13 cellular contexts compared by ENCODE assay signal in the genomic region with DNA sequence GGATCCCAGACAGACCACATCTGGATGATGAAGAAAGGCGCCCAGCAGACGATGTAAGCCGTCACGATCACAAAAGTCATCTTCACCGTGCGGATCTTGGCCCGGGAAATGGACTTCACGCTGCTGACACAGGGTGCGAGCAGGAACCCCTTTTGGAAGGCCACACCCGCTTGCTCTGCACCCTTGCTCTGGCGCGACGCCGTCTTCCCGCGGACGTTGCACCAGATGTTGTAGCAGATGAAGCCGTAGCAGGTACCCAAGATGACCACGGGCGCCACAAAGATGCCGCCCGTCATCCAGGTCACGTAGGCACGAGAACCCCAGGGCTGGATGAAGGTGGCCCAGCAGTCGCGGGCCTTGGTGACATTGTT. TPM values are rescaled to one million over a fixed set of nuclear protein-coding genes. Genes with fewer than 3 reads are reported as not detected.
DNase-seq lines count a peak whose midpoint lies in the region; ATAC-seq and TF ChIP-seq lines count a peak whose summit lies in the region.
"Had no signal": no experiment of that assay in that cellular context is flagged by ENCODE, and none has a peak within 500 bp of the region (broad histone marks: within the 10 kb centered on the region; RNA-seq: fewer than 3 reads in every experiment).

No MANE protein-coding gene starts in this region.

- H3K4me3 Mint-ChIP-seq in activated T-helper 1 cell treated with anti-CD3 and anti-CD28 coated beads, Interleukin-12 subunit alpha, Interleukin-12 subunit beta, Interleukin-2, Interleukin-4 antibody, amounts not matched to agents 30 ng/mL and 10 ng/mL and 1 ng/mL, durations not matched to agents 14 hours and 24 hours and 36 hours: peak overlapping the region; percentile 23
- peak overlapping the region; percentile 58 for H3K4me3 Mint-ChIP-seq in progenitor cell of endocrine pancreas (ENCODE audit: low read depth)

- no peak overlapping the region for H2AFZ ChIP-seq in MM.1S (ENCODE audit: low read length)

- DNase-seq in activated T-helper 1 cell treated with anti-CD3 and anti-CD28 coated beads, Interleukin-12 subunit alpha, Interleukin-12 subunit beta, Interleukin-2, Interleukin-4 antibody, amounts not matched to agents 30 ng/mL and 10 ng/mL and 1 ng/mL, durations not matched to agents 14 hours and 24 hours and 36 hours (ENCODE audit: low spot score): no peak
- DNase-seq in iPS DF 6.9 (ENCODE audit: low read depth, low spot score) (no peak), progenitor cell of endocrine pancreas (ENCODE audit: low spot score, unreplicated experiment) (no peak), T-helper 1 cell (no peak), MM.1S (no peak)
- DNase-seq: NCI-H2081, PC-3, T1000 had no signal

- H3K27ac Mint-ChIP-seq in activated T-helper 1 cell treated with anti-CD3 and anti-CD28 coated beads, Interleukin-12 subunit alpha, Interleukin-12 subunit beta, Interleukin-2, Interleukin-4 antibody, amounts not matched to agents 30 ng/mL and 10 ng/mL and 1 ng/mL, durations not matched to agents 14 hours and 24 hours and 36 hours: peak overlapping the region; percentile 83
- H3K27ac Mint-ChIP-seq in progenitor cell of endocrine pancreas: no peak overlapping the region

- WGBS in iPS DF 6.9 (ENCODE audit: insufficient coverage, insufficient read length): no CpG with 5 or more reads among the region's 26 CpGs

- H3F3A ChIP-seq in MM.1S (ENCODE audit: insufficient read depth, low read length): no peaks in the 10 kb centered on the region

- H3K4me2 ChIP-seq in MM.1S (ENCODE audit: low read depth, low read length): no peak overlapping the region
- H3K4me2 ChIP-seq: KMS-11 had no signal

- intact Hi-C loops in activated T-helper 1 cell treated with anti-CD3 and anti-CD28 coated beads, Interleukin-12 subunit alpha, Interleukin-12 subunit beta, Interleukin-2, Interleukin-4 antibody, amounts not matched to agents 30 ng/mL and 10 ng/mL and 1 ng/mL, durations not matched to agents 14 hours and 24 hours and 36 hours (cut with micrococcal nuclease): loop anchor here (5.0 kb wide), 1 partner anchor 218 kb away; no protein-coding TSS in a partner anchor

- no peaks in the 10 kb centered on the region for H3K79me2 ChIP-seq in MM.1S (ENCODE audit: low read length)

- no peaks in the 10 kb centered on the region for H3K9me3 Mint-ChIP-seq in activated T-helper 1 cell treated with anti-CD3 and anti-CD28 coated beads, Interleukin-12 subunit alpha, Interleukin-12 subunit beta, Interleukin-2, Interleukin-4 antibody, amounts not matched to agents 30 ng/mL and 10 ng/mL and 1 ng/mL, durations not matched to agents 14 hours and 24 hours and 36 hours
- H3K9me3 Mint-ChIP-seq in progenitor cell of endocrine pancreas (ENCODE audit: low read depth): peaks cover 8% of the 10 kb centered on the region

- H3K27me3 Mint-ChIP-seq in activated T-helper 1 cell treated with anti-CD3 and anti-CD28 coated beads, Interleukin-12 subunit alpha, Interleukin-12 subunit beta, Interleukin-2, Interleukin-4 antibody, amounts not matched to agents 30 ng/mL and 10 ng/mL and 1 ng/mL, durations not matched to agents 14 hours and 24 hours and 36 hours (ENCODE audit: insufficient read depth): peaks cover 52% of the 10 kb centered on the region
- H3K27me3 Mint-ChIP-seq in progenitor cell of endocrine pancreas: peaks cover 86% of the 10 kb centered on the region

- ATAC-seq in HG03442 (IDR thresholded peaks at IDR 0.05; ENCODE audit: unreplicated experiment) (no peak), GM19023 (IDR thresholded peaks at IDR 0.05; ENCODE audit: unreplicated experiment) (no peak)
- ATAC-seq: PC-3 had no signal

- H3K9ac ChIP-seq in ES-I3 (ENCODE audit: low read depth, low read length) (peak overlapping the region; percentile 64; the same call in 1 of the 2 replicates), MM.1S (ENCODE audit: low read length) (no peak overlapping the region)
- H3K9ac ChIP-seq: KMS-11 had no signal

- H3K4me1 ChIP-seq in ES-I3 (ENCODE audit: insufficient read depth, low read length) (no peaks in the 10 kb centered on the region; the same call in 1 of the 2 replicates), iPS DF 6.9 (ENCODE audit: control insufficient read depth, insufficient read depth, low read length) (peaks cover 6% of the 10 kb centered on the region; the same call in 1 of the 2 replicates), MM.1S (ENCODE audit: low read length) (no peaks in the 10 kb centered on the region)

- H4K20me1 ChIP-seq in MM.1S (ENCODE audit: insufficient read depth, low read length): no peaks in the 10 kb centered on the region

- H3K4me3 ChIP-seq in iPS DF 6.9 (ENCODE audit: low read length) (peak overlapping the region; percentile 45; the same call in 1 of the 2 replicates), MM.1S (ENCODE audit: low read length) (no peak overlapping the region)

- no peaks in the 10 kb centered on the region for H3K36me3 ChIP-seq in ES-I3 (ENCODE audit: insufficient read depth, low read length)
- H3K36me3 ChIP-seq in iPS DF 6.9 (ENCODE audit: control insufficient read depth, insufficient read depth, low read length): no peaks in the 10 kb centered on the region
- H3K36me3 ChIP-seq in MM.1S (replicated peaks; ENCODE audit: insufficient read depth, low read length): no peaks in the 10 kb centered on the region

- H3K36me3 Mint-ChIP-seq in activated T-helper 1 cell treated with anti-CD3 and anti-CD28 coated beads, Interleukin-12 subunit alpha, Interleukin-12 subunit beta, Interleukin-2, Interleukin-4 antibody, amounts not matched to agents 30 ng/mL and 10 ng/mL and 1 ng/mL, durations not matched to agents 14 hours and 24 hours and 36 hours (ENCODE audit: low read depth): peaks cover 4% of the 10 kb centered on the region
- no peaks in the 10 kb centered on the region for H3K36me3 Mint-ChIP-seq in progenitor cell of endocrine pancreas (ENCODE audit: insufficient read depth)

- H3K9me2 ChIP-seq in MM.1S (replicated peaks; ENCODE audit: insufficient read depth, low read length): no peaks in the 10 kb centered on the region

- H3K4me1 Mint-ChIP-seq in activated T-helper 1 cell treated with anti-CD3 and anti-CD28 coated beads, Interleukin-12 subunit alpha, Interleukin-12 subunit beta, Interleukin-2, Interleukin-4 antibody, amounts not matched to agents 30 ng/mL and 10 ng/mL and 1 ng/mL, durations not matched to agents 14 hours and 24 hours and 36 hours (ENCODE audit: low read depth): no peaks in the 10 kb centered on the region
- H3K4me1 Mint-ChIP-seq in progenitor cell of endocrine pancreas (ENCODE audit: low read depth): peaks cover 12% of the 10 kb centered on the region

- H3K9me3 ChIP-seq in ES-I3 (ENCODE audit: control insufficient read depth, insufficient read depth, low read length) (peaks cover 2% of the 10 kb centered on the region; the same call in 1 of the 2 replicates), iPS DF 6.9 (ENCODE audit: control insufficient read depth, insufficient read depth, low read length) (no peaks in the 10 kb centered on the region; the same call in 1 of the 2 replicates), MM.1S (replicated peaks; ENCODE audit: insufficient read depth, low read length) (no peaks in the 10 kb centered on the region)

- H3K27ac ChIP-seq in iPS DF 6.9 (ENCODE audit: low read length) (no peak overlapping the region), MM.1S (ENCODE audit: low read length) (no peak overlapping the region)
- H3K27ac ChIP-seq: KMS-11 had no signal

- H3K27me3 ChIP-seq in iPS DF 6.9 (ENCODE audit: control insufficient read depth, insufficient read depth, low read length) (peaks cover 26% of the 10 kb centered on the region), MM.1S (replicated peaks; ENCODE audit: insufficient read depth, low read length) (no peaks in the 10 kb centered on the region)

- TF ChIP-seq CTCF in progenitor cell of endocrine pancreas (IDR thresholded peaks at IDR 0.05; ENCODE audit: unreplicated experiment) (no peak), MM.1S (IDR thresholded peaks at IDR 0.05; ENCODE audit: low read length) (no peak)

RNA-seq across cellular contexts. Expression of gene AVPR1A, which starts 1.1 kb away (rescaled TPM):
- not detected in 2 replicates for total RNA-seq in activated T-helper 1 cell treated with anti-CD3 and anti-CD28 coated beads, Interleukin-12 subunit alpha, Interleukin-12 subunit beta, Interleukin-2, Interleukin-4 antibody, amounts not matched to agents 30 ng/mL and 10 ng/mL and 1 ng/mL, durations not matched to agents 14 hours and 24 hours and 36 hours
- total RNA-seq in progenitor cell of endocrine pancreas: 0.16 TPM in 1 of 2 replicates, not detected in the other
- total RNA-seq: PC-3, smooth muscle cell had no signal
